In the genomic region with DNA sequence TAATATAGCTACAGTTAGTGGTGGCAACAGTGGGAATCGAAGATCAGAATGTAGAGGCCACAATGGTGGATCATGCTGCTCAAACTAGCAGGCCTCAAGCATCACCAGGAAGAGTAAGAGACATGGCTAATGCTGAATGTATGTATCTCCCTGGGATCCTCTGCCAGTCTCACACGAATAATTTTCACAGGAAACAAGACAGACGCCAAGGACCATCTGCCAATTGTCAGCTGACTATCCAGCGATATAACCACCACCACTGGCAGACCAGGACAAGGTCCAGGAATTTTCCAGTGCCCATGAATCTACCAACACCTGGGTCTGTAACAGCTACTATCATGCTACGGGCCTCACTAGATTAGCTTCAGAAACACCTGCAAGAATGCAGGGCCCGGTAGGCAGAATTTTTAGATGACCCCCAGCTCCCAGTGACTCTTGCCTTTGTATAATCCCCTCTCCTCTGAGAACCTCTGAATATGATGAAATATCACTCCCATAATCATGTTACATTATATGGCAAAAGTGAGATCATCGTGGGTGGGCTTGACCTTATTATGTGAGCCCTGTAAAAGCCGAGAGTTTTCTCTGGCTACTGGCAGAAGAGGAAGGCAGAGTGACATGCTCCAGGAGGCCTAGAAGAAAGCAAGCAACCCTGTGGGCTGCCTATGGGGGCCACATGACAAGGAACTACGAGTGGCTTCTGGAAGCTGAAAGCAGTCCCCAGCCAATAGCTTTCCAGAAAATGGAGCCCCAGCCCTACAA, we compare ENCODE assay signal across 16 cellular contexts.
DNase-seq lines count a peak whose midpoint lies in the region; ATAC-seq and TF ChIP-seq lines count a peak whose summit lies in the region.
"Had no signal": no experiment of that assay in that cellular context is flagged by ENCODE, and none has a peak within 500 bp of the region (broad histone marks: within the 10 kb centered on the region; RNA-seq: fewer than 3 reads in every experiment).

No MANE protein-coding gene starts in this region.

- H3K27me3 ChIP-seq in adipocyte (replicated peaks; ENCODE audit: control insufficient read depth, insufficient read depth, low read length) (peaks cover 33% of the 10 kb centered on the region), trophoblast cell (ENCODE audit: insufficient read depth, low read length) (no peaks in the 10 kb centered on the region)
- H3K27me3 ChIP-seq: MG63 had no signal

- no peak overlapping the region for H3K23ac ChIP-seq in trophoblast cell (ENCODE audit: low read length)

- no peak overlapping the region for H2BK12ac ChIP-seq in trophoblast cell (ENCODE audit: low read length)

- no peak overlapping the region for H4K12ac ChIP-seq in trophoblast cell (ENCODE audit: low read depth, low read length)

- no peaks in the 10 kb centered on the region for H3K9me3 ChIP-seq in adipocyte (ENCODE audit: control insufficient read depth, low read length)
- no peaks in the 10 kb centered on the region for H3K9me3 ChIP-seq in trophoblast cell (ENCODE audit: insufficient read depth, low read depth, low read length)
- H3K9me3 ChIP-seq: MG63 had no signal

- H2BK5ac ChIP-seq in trophoblast cell (ENCODE audit: low read depth, low read length, poor library complexity): no peak overlapping the region

- H2BK120ac ChIP-seq in trophoblast cell (ENCODE audit: insufficient read depth, low read length, poor library complexity): no peak overlapping the region

- H3K36me3 ChIP-seq in adipocyte (ENCODE audit: control insufficient read depth, insufficient read depth, low read length, severe bottlenecking): no peaks in the 10 kb centered on the region
- H3K36me3 ChIP-seq in trophoblast cell (ENCODE audit: control insufficient read depth in 1 of 2, insufficient read depth in 2 of 2, low read length in 2 of 2): no peaks in the 10 kb centered on the region
- H3K36me3 ChIP-seq: MG63 had no signal

- WGBS in trophoblast cell (ENCODE audit: extremely low coverage, insufficient coverage, insufficient read length): no CpG with 5 or more reads among the region's 9 CpGs

- H3K4ac ChIP-seq in trophoblast cell (ENCODE audit: low read depth, low read length): no peak overlapping the region

- no peak for TF ChIP-seq CTCF in foreskin fibroblast (IDR thresholded peaks at IDR 0.05; ENCODE audit: low read depth, low read length)

- no peaks in the 10 kb centered on the region for H3K79me2 ChIP-seq in trophoblast cell (ENCODE audit: control insufficient read depth, insufficient read depth, low read length, poor library complexity)

- H2AK5ac ChIP-seq in trophoblast cell (ENCODE audit: low read length): no peak overlapping the region

- no peaks in the 10 kb centered on the region for H3K79me1 ChIP-seq in trophoblast cell (ENCODE audit: low read length)

- DNase-seq in DMS53 (lab: John Stamatoyannopoulos, UW): peak; percentile 11
- DNase-seq in DMS53 treated with DMSO at 0.1 percent for 48 hours (lab: John Stamatoyannopoulos, UW; ENCODE audit: unreplicated experiment): no peak
- peak; percentile 53 to 85 for DNase-seq in NCI-H524 (lab: John Stamatoyannopoulos, UW)
- peak; percentile 9 for DNase-seq in adipocyte (ENCODE audit: low read depth)
- DNase-seq in trophoblast cell: no peak
- DNase-seq in foreskin fibroblast: no peak
- DNase-seq in DMS79 (lab: John Stamatoyannopoulos, UW): no peak
- DNase-seq: 8988T; COR-L47; MG63; NCI-H1105; NCI-H2029; NK-92 treated with Interleukin-12 subunit alpha and Interleukin-12 subunit beta, amount 100 ng/mL, for 24 hours had no signal

- H3K14ac ChIP-seq in trophoblast cell (ENCODE audit: low read length): no peak overlapping the region

- H3K27ac ChIP-seq in trophoblast cell (ENCODE audit: low read depth, low read length): no peak overlapping the region
- H3K27ac ChIP-seq: KMS-11 had no signal

- no peak overlapping the region for H4K8ac ChIP-seq in trophoblast cell (ENCODE audit: low read depth, low read length)

- H3K4me3 ChIP-seq in adipocyte (ENCODE audit: low read length): no peak overlapping the region
- H3K4me3 ChIP-seq in trophoblast cell (ENCODE audit: low read depth, low read length): no peak overlapping the region
- no peak overlapping the region for H3K4me3 ChIP-seq in foreskin fibroblast (ENCODE audit: low read depth in 1 of 2, low read length in 2 of 2)
- H3K4me3 ChIP-seq: MG63 had no signal

- H2AFZ ChIP-seq in trophoblast cell (ENCODE audit: insufficient read depth, low read length, poor library complexity): no peak overlapping the region

- H3K4me2 ChIP-seq in trophoblast cell (ENCODE audit: low read length): no peak overlapping the region
- H3K4me2 ChIP-seq: KMS-11 had no signal

- ATAC-seq in GM21526 (IDR thresholded peaks at IDR 0.05; ENCODE audit: low FRiP score, unreplicated experiment): no peak
- ATAC-seq: HepG2 had no signal

- H3K9ac ChIP-seq in adipocyte (ENCODE audit: low read length): no peak overlapping the region
- no peak overlapping the region for H3K9ac ChIP-seq in trophoblast cell (ENCODE audit: low read length)
- H3K9ac ChIP-seq: KMS-11 had no signal

- H3K18ac ChIP-seq in trophoblast cell (ENCODE audit: low read length): no peak overlapping the region

- peak overlapping the region; percentile 6 for H4K91ac ChIP-seq in trophoblast cell (ENCODE audit: low read depth, low read length)

- no peaks in the 10 kb centered on the region for H3K4me1 ChIP-seq in adipocyte (ENCODE audit: control insufficient read depth, insufficient read depth, low read length)
- H3K4me1 ChIP-seq in trophoblast cell (ENCODE audit: control insufficient read depth in 1 of 2, insufficient read depth in 2 of 2, low read length in 2 of 2): peaks cover 0 to 8% of the 10 kb centered on the region in 2 experiments

Comparison
In these comparisons a context has a peak if more than half of its experiments do, and no peak if none do; other contexts are left out.
1. DNase-seq: peak in DMS53 (single experiment), NCI-H524 (2 of 2) and adipocyte (single experiment); none in DMS53 treated with DMSO at 0.1 percent for 48 hours (single experiment), trophoblast cell (0 of 2), foreskin fibroblast (0 of 2) and DMS79 (single experiment).